1 cellular context compared by ENCODE assay signal in genomic region chr10:98172073-98172472, GRCh38.
TF ChIP-seq lines count a peak whose summit lies in the region.

No MANE protein-coding gene starts in this region.

TF ChIP-seq in IMR-90, 13 proteins besides CTCF, POLR2A, EP300 and RAD21 (continued from another document):
- TF ChIP-seq USF2 (IDR thresholded peaks at IDR 0.05; ENCODE audit: low read depth, low read length), result no peak
- TF ChIP-seq MAFK (IDR thresholded peaks at IDR 0.05; ENCODE audit: low read depth, low read length), result no peak
TF ChIP-seq in IMR-90: peak in this region for 0.
